8 cellular contexts compared by ENCODE assay signal in genomic region chrX:46642145-46642544, GRCh38.
DNase-seq lines count a peak whose midpoint lies in the region; FAIRE-seq and TF ChIP-seq lines count a peak whose summit lies in the region.

No MANE protein-coding gene starts in this region.

- H3K36me3 ChIP-seq in kidney (ENCODE audit: control insufficient read depth in 1 of 2, insufficient read depth in 2 of 2, low read length in 2 of 2) = no peaks in the 10 kb centered on the region

- no peak overlapping the region for H3K4me3 ChIP-seq in kidney (ENCODE audit: low read length in 2 of 2)

- intact Hi-C loops in activated T-helper 2 cell treated with anti-CD3 and anti-CD28 coated beads, Interferon-gamma antibody, Interleukin-2, Interleukin-4, amounts not matched to agents 10 μg/mL and 5 μg/mL and 100 μg/mL, durations not matched to agents 14 hours and 24 hours and 36 hours (cut with micrococcal nuclease) = loop anchor here (10.0 kb wide), 1 partner anchor 153 kb away; no protein-coding TSS in a partner anchor
- intact Hi-C loops in kidney (cut with DNase I) = no loop called here

- H3K4me3 Mint-ChIP-seq in activated T-helper 2 cell treated with anti-CD3 and anti-CD28 coated beads, Interferon-gamma antibody, Interleukin-2, Interleukin-4, amounts not matched to agents 10 μg/mL and 5 μg/mL and 100 μg/mL, durations not matched to agents 14 hours and 24 hours and 36 hours (ENCODE audit: low read depth) = no peak overlapping the region

- H3K4me1 ChIP-seq in kidney (ENCODE audit: control insufficient read depth in 1 of 2, insufficient read depth in 1 of 2, low read depth in 1 of 2, low read length in 2 of 2) = no peaks in the 10 kb centered on the region

- H3K36me3 Mint-ChIP-seq in activated T-helper 2 cell treated with anti-CD3 and anti-CD28 coated beads, Interferon-gamma antibody, Interleukin-2, Interleukin-4, amounts not matched to agents 10 μg/mL and 5 μg/mL and 100 μg/mL, durations not matched to agents 14 hours and 24 hours and 36 hours (ENCODE audit: low read depth) = peaks cover 40% of the 10 kb centered on the region

- H3K27ac Mint-ChIP-seq in activated T-helper 2 cell treated with anti-CD3 and anti-CD28 coated beads, Interferon-gamma antibody, Interleukin-2, Interleukin-4, amounts not matched to agents 10 μg/mL and 5 μg/mL and 100 μg/mL, durations not matched to agents 14 hours and 24 hours and 36 hours = peak overlapping the region; percentile 8

- H3K9ac ChIP-seq in kidney (ENCODE audit: low read length in 2 of 2) = no peak overlapping the region

- H3K27me3 Mint-ChIP-seq in activated T-helper 2 cell treated with anti-CD3 and anti-CD28 coated beads, Interferon-gamma antibody, Interleukin-2, Interleukin-4, amounts not matched to agents 10 μg/mL and 5 μg/mL and 100 μg/mL, durations not matched to agents 14 hours and 24 hours and 36 hours (ENCODE audit: low read depth) = no peaks in the 10 kb centered on the region

- peak; percentile 9 for DNase-seq in NCI-H2171 treated with DMSO at 0.1 percent for 48 hours (lab: John Stamatoyannopoulos, UW)
- DNase-seq in NCI-H2171 (lab: John Stamatoyannopoulos, UW) = no peak
- peak; percentile 20 to 52 for DNase-seq in Kasumi-1 (lab: John Stamatoyannopoulos, UW)
- no peak for DNase-seq in activated T-helper 2 cell treated with anti-CD3 and anti-CD28 coated beads, Interferon-gamma antibody, Interleukin-2, Interleukin-4, amounts not matched to agents 10 μg/mL and 5 μg/mL and 100 μg/mL, durations not matched to agents 14 hours and 24 hours and 36 hours (ENCODE audit: low spot score)
- no peak for DNase-seq in kidney
- no peak for DNase-seq in urothelium cell line (ENCODE audit: low spot score)
- DNase-seq in Ammon's horn (ENCODE audit: low spot score) = no peak
- DNase-seq in NCI-H187 treated with DMSO at 0.1 percent for 48 hours (lab: John Stamatoyannopoulos, UW) = no peak

- no peak for FAIRE-seq in kidney (lab: Jason Lieb, UNC)
- no peak for FAIRE-seq in urothelium cell line (lab: Jason Lieb, UNC)

- peak; percentile 39 for TF ChIP-seq CTCF in kidney (IDR thresholded peaks at IDR 0.05; ENCODE audit: borderline replicate concordance, extremely low read depth, insufficient read depth)

- H3K9me3 ChIP-seq in kidney (ENCODE audit: control insufficient read depth in 1 of 2, low read length in 2 of 2) = no peaks in the 10 kb centered on the region

- no peak overlapping the region for H3K27ac ChIP-seq in kidney (ENCODE audit: low read depth in 2 of 2, low read length in 2 of 2)

- peaks cover 19% of the 10 kb centered on the region for H3K4me1 Mint-ChIP-seq in activated T-helper 2 cell treated with anti-CD3 and anti-CD28 coated beads, Interferon-gamma antibody, Interleukin-2, Interleukin-4, amounts not matched to agents 10 μg/mL and 5 μg/mL and 100 μg/mL, durations not matched to agents 14 hours and 24 hours and 36 hours (ENCODE audit: low read depth)

- H3K9me3 Mint-ChIP-seq in activated T-helper 2 cell treated with anti-CD3 and anti-CD28 coated beads, Interferon-gamma antibody, Interleukin-2, Interleukin-4, amounts not matched to agents 10 μg/mL and 5 μg/mL and 100 μg/mL, durations not matched to agents 14 hours and 24 hours and 36 hours = no peaks in the 10 kb centered on the region

Comparison
In these comparisons a context has a peak if more than half of its experiments do, and no peak if none do; other contexts are left out.
1. DNase-seq: peak in NCI-H2171 treated with DMSO at 0.1 percent for 48 hours (single experiment) and Kasumi-1 (2 of 2); none in NCI-H2171 (single experiment), activated T-helper 2 cell treated with anti-CD3 and anti-CD28 coated beads, Interferon-gamma antibody, Interleukin-2, Interleukin-4, amounts not matched to agents 10 μg/mL and 5 μg/mL and 100 μg/mL, durations not matched to agents 14 hours and 24 hours and 36 hours (single experiment), kidney (single experiment), urothelium cell line (single experiment), Ammon's horn (single experiment) and NCI-H187 treated with DMSO at 0.1 percent for 48 hours (single experiment).